ENCODE assay signal across 21 cellular contexts in genomic region chr19:19382118-19382517, GRCh38. TPM values are rescaled to one million over a fixed set of nuclear protein-coding genes. Genes with fewer than 3 reads are reported as not detected.
DNase-seq lines count a peak whose midpoint lies in the region; ATAC-seq, FAIRE-seq and TF ChIP-seq lines count a peak whose summit lies in the region.
"Had no signal": no experiment of that assay in that cellular context is flagged by ENCODE, and none has a peak within 500 bp of the region (broad histone marks: within the 10 kb centered on the region; RNA-seq: fewer than 3 reads in every experiment).

No MANE protein-coding gene starts in this region.

- no peak overlapping the region for H3K9ac ChIP-seq in kidney (ENCODE audit: low read length in 2 of 2)
- H3K9ac ChIP-seq: GM23248 had no signal

- H3K9me3 ChIP-seq in kidney (ENCODE audit: control insufficient read depth in 1 of 2, low read length in 2 of 2) (no peaks in the 10 kb centered on the region), transverse colon (no peaks in the 10 kb centered on the region)
- H3K9me3 ChIP-seq in effector memory CD4-positive, alpha-beta T cell (ENCODE audit: control insufficient read depth, low read length) = no peaks in the 10 kb centered on the region
- H3K9me3 ChIP-seq: A549, Peyer's patch had no signal

- no peak for TF ChIP-seq EP300 in transverse colon (IDR thresholded peaks at IDR 0.05; ENCODE audit: low read depth)

- H3K27me3 Mint-ChIP-seq in T-helper 1 cell treated with Interleukin-12 subunit alpha and Interleukin-12 subunit beta and Interleukin-4 antibody, amounts not matched to agents 30 μg/mL and 1 μg/mL, for 36 hours (ENCODE audit: low read depth) = no peaks in the 10 kb centered on the region
- H3K27me3 Mint-ChIP-seq in activated CD4-positive, alpha-beta T cell treated with anti-CD3 and anti-CD28 coated beads for 36 hours = no peaks in the 10 kb centered on the region

- no peak overlapping the region for H3K4me3 ChIP-seq in kidney (ENCODE audit: low read length in 2 of 2)
- H3K4me3 ChIP-seq in transverse colon = no peak overlapping the region
- H3K4me3 ChIP-seq in effector memory CD4-positive, alpha-beta T cell (ENCODE audit: insufficient read depth, low read depth, low read length, poor library complexity, severe bottlenecking) = no peak overlapping the region
- H3K4me3 ChIP-seq: A549, GM23248, Peyer's patch had no signal

- H3K27ac Mint-ChIP-seq in T-helper 1 cell treated with Interleukin-12 subunit alpha and Interleukin-12 subunit beta and Interleukin-4 antibody, amounts not matched to agents 30 μg/mL and 1 μg/mL, for 36 hours = no peak overlapping the region
- H3K27ac Mint-ChIP-seq in activated CD4-positive, alpha-beta T cell treated with anti-CD3 and anti-CD28 coated beads for 36 hours = no peak overlapping the region

- TF ChIP-seq CTCF in kidney (IDR thresholded peaks at IDR 0.05; ENCODE audit: borderline replicate concordance, extremely low read depth, insufficient read depth) (no peak), transverse colon (IDR thresholded peaks at IDR 0.05) (no peak)

- H3K4me1 ChIP-seq in kidney (ENCODE audit: control insufficient read depth in 1 of 2, insufficient read depth in 1 of 2, low read depth in 1 of 2, low read length in 2 of 2) (peaks cover 7 to 12% of the 10 kb centered on the region in 2 donors), transverse colon (peaks cover 22 to 87% (median 66%) of the 10 kb centered on the region in 4 donors)
- H3K4me1 ChIP-seq in effector memory CD4-positive, alpha-beta T cell (ENCODE audit: control insufficient read depth, insufficient read depth, low read length, poor library complexity, severe bottlenecking) = peaks cover 7% of the 10 kb centered on the region

- WGBS in transverse colon (ENCODE audit: low coverage in 1 of 2), 2 donors = 77 to 83% methylated on average over 8 of the region's 8 CpGs

- no peaks in the 10 kb centered on the region for H3K36me3 Mint-ChIP-seq in T-helper 1 cell treated with Interleukin-12 subunit alpha and Interleukin-12 subunit beta and Interleukin-4 antibody, amounts not matched to agents 30 μg/mL and 1 μg/mL, for 36 hours (ENCODE audit: low read depth)
- H3K36me3 Mint-ChIP-seq in activated CD4-positive, alpha-beta T cell treated with anti-CD3 and anti-CD28 coated beads for 36 hours (ENCODE audit: low read depth) = no peaks in the 10 kb centered on the region
- H3K36me3 Mint-ChIP-seq: CD14-positive monocyte had no signal

- no peak for ATAC-seq in activated CD4-positive, alpha-beta T cell treated with anti-CD3 and anti-CD28 coated beads for 36 hours
- ATAC-seq: A549 had no signal

- no peaks in the 10 kb centered on the region for H3K27me3 ChIP-seq in transverse colon
- H3K27me3 ChIP-seq in effector memory CD4-positive, alpha-beta T cell (replicated peaks; ENCODE audit: control insufficient read depth, insufficient read depth, low read length, poor library complexity, severe bottlenecking) = no peaks in the 10 kb centered on the region
- H3K27me3 ChIP-seq: Peyer's patch had no signal

- CTCF ChIA-PET in activated CD4-positive, alpha-beta T cell treated with anti-CD3 and anti-CD28 coated beads for 36 hours (lab: Charles Lee) = interaction anchor here (0.8 kb wide), 1 partner anchor 9 kb away, joined by 3 read pairs; no protein-coding TSS in a partner anchor

- TF ChIP-seq POLR2A in transverse colon (IDR thresholded peaks at IDR 0.05) = no peak

- no peak for FAIRE-seq in kidney (lab: Jason Lieb, UNC)
- no peak for FAIRE-seq in RCC 7860 (lab: Jason Lieb, UNC)
- FAIRE-seq: A549, G401.6, GM12891, HTR-8/SVneo had no signal

- H3K4me3 Mint-ChIP-seq in T-helper 1 cell treated with Interleukin-12 subunit alpha and Interleukin-12 subunit beta and Interleukin-4 antibody, amounts not matched to agents 30 μg/mL and 1 μg/mL, for 36 hours = peak overlapping the region; percentile 31
- H3K4me3 Mint-ChIP-seq in activated CD4-positive, alpha-beta T cell treated with anti-CD3 and anti-CD28 coated beads for 36 hours = no peak overlapping the region
- H3K4me3 Mint-ChIP-seq: CD14-positive monocyte had no signal

- no peak overlapping the region for H3K27ac ChIP-seq in kidney (ENCODE audit: low read depth in 2 of 2, low read length in 2 of 2)
- H3K27ac ChIP-seq in transverse colon = peak overlapping the region; percentile 72 to 81 (median 75)
- no peak overlapping the region for H3K27ac ChIP-seq in effector memory CD4-positive, alpha-beta T cell (ENCODE audit: insufficient read depth, low read length, poor library complexity, severe bottlenecking)
- H3K27ac ChIP-seq: A549, GM23248 had no signal

- intact Hi-C loops in kidney (cut with DNase I) = no loop called here
- intact Hi-C loops in transverse colon (cut with DNase I; ENCODE audit: low total_unique reads) = no loop called here
- intact Hi-C loops in activated CD4-positive, alpha-beta T cell treated with anti-CD3 and anti-CD28 coated beads for 36 hours (cut with DNase I, micrococcal nuclease) = no loop called here

- DNase-seq in T-helper 1 cell (no peak), NCI-H69 (lab: John Stamatoyannopoulos, UW) (peak; percentile 58), kidney (peak; percentile 30), transverse colon (peak; percentile 64), RCC 7860 (ENCODE audit: low spot score) (no peak)
- DNase-seq in effector memory CD4-positive, alpha-beta T cell = no peak
- no peak for DNase-seq in activated CD4-positive, alpha-beta T cell treated with anti-CD3 and anti-CD28 coated beads for 36 hours
- DNase-seq: DMS79, KBM-7, NCI-H187 treated with DMSO at 0.1 percent for 48 hours, NCI-H2171, NCI-H82, Peyer's patch, SIG-M5 had no signal

- POLR2A ChIA-PET in activated CD4-positive, alpha-beta T cell treated with anti-CD3 and anti-CD28 coated beads for 36 hours (lab: Charles Lee) = no interaction called here

- no peaks in the 10 kb centered on the region for H3K9me3 Mint-ChIP-seq in T-helper 1 cell treated with Interleukin-12 subunit alpha and Interleukin-12 subunit beta and Interleukin-4 antibody, amounts not matched to agents 30 μg/mL and 1 μg/mL, for 36 hours
- no peaks in the 10 kb centered on the region for H3K9me3 Mint-ChIP-seq in activated CD4-positive, alpha-beta T cell treated with anti-CD3 and anti-CD28 coated beads for 36 hours (ENCODE audit: low read depth)

- in situ Hi-C loops in transverse colon (cut with MboI; ENCODE audit: low pct_ligation_motif_present in 1 of 4, low pct_unique_long_range_greater_than_20kb in 1 of 4, low sequenced_read_pairs in 3 of 4) = no loop called here

- H3K36me3 ChIP-seq in kidney (ENCODE audit: control insufficient read depth in 1 of 2, insufficient read depth in 2 of 2, low read length in 2 of 2) = no peaks in the 10 kb centered on the region
- no peaks in the 10 kb centered on the region for H3K36me3 ChIP-seq in transverse colon
- no peaks in the 10 kb centered on the region for H3K36me3 ChIP-seq in effector memory CD4-positive, alpha-beta T cell (ENCODE audit: control insufficient read depth, insufficient read depth, low read length)
- H3K36me3 ChIP-seq: Peyer's patch had no signal

- H3K4me1 Mint-ChIP-seq in T-helper 1 cell treated with Interleukin-12 subunit alpha and Interleukin-12 subunit beta and Interleukin-4 antibody, amounts not matched to agents 30 μg/mL and 1 μg/mL, for 36 hours (ENCODE audit: low read depth) = peaks cover 8% of the 10 kb centered on the region
- peaks cover 5% of the 10 kb centered on the region for H3K4me1 Mint-ChIP-seq in activated CD4-positive, alpha-beta T cell treated with anti-CD3 and anti-CD28 coated beads for 36 hours

RNA-seq across cellular contexts. Expression of gene GATAD2A, which starts 23.4 kb away (rescaled TPM):
- total RNA-seq in kidney (91.0 TPM), transverse colon (100 to 1,000 TPM in 1 of 4 donors, 10 to 100 TPM in 3; 45.6 to 102 (median 65.7) TPM)
- 18.0 TPM for polyA plus RNA-seq in kidney (ENCODE audit: insufficient read depth, low read depth, low replicate concordance)
- 100 to 1,000 TPM; 123 to 139 TPM for total RNA-seq in activated CD4-positive, alpha-beta T cell treated with anti-CD3 and anti-CD28 coated beads for 36 hours

Comparison
In these comparisons a context has a peak if more than half of its experiments do, and no peak if none do; other contexts are left out.
1. DNase-seq: peak in NCI-H69 (single experiment), kidney (single experiment) and transverse colon (single experiment); none in T-helper 1 cell (0 of 5), RCC 7860 (single experiment), effector memory CD4-positive, alpha-beta T cell (0 of 3) and activated CD4-positive, alpha-beta T cell treated with anti-CD3 and anti-CD28 coated beads for 36 hours (single experiment).
2. H3K27ac ChIP-seq: peak in transverse colon (4 of 4); none in kidney (0 of 2) and effector memory CD4-positive, alpha-beta T cell (single experiment).